ENCODE assay signal across 17 cellular contexts in genomic region chr4:43380093-43380492, GRCh38.
A peak's percentile ranks its signal among the peaks of the same experiment; 100 is the strongest.
DNase-seq lines count a peak whose midpoint lies in the region; ATAC-seq, FAIRE-seq and TF ChIP-seq lines count a peak whose summit lies in the region.
"Had no signal": no experiment of that assay in that cellular context is flagged by ENCODE, and none has a peak within 500 bp of the region (broad histone marks: within the 10 kb centered on the region; RNA-seq: fewer than 3 reads in every experiment).

No MANE protein-coding gene starts in this region.

- H3K9me3 Mint-ChIP-seq in GM23338 (no peaks in the 10 kb centered on the region), glutamatergic neuron (ENCODE audit: unreplicated experiment) (no peaks in the 10 kb centered on the region)

- no peak overlapping the region for H3K4me3 ChIP-seq in GM23338
- no peak overlapping the region for H3K4me3 ChIP-seq in H1 (ENCODE audit: extremely low read depth in 1 of 4, insufficient read depth in 2 of 4, low read depth in 3 of 4, low read length in 4 of 4)
- H3K4me3 ChIP-seq in esophagus muscularis mucosa: no peak overlapping the region
- no peak overlapping the region for H3K4me3 ChIP-seq in H7 (ENCODE audit: insufficient read depth, low read depth, low read length)

- H3K4me3 Mint-ChIP-seq in GM23338: no peak overlapping the region
- no peak overlapping the region for H3K4me3 Mint-ChIP-seq in glutamatergic neuron (ENCODE audit: unreplicated experiment)
- H3K4me3 Mint-ChIP-seq: B cell; CD4-positive, alpha-beta T cell; HFFc6 had no signal

- TF ChIP-seq POLR2A in H1 (IDR thresholded peaks at IDR 0.05; ENCODE audit: control extremely low read depth in 1 of 2, low read depth in 2 of 2, low read length in 2 of 2) (no peak), esophagus muscularis mucosa (IDR thresholded peaks at IDR 0.05; ENCODE audit: low read depth) (no peak)

- H3F3A ChIP-seq in GM23338 (replicated peaks; ENCODE audit: low read depth): no peaks in the 10 kb centered on the region

- H3K36me3 ChIP-seq in GM23338 (ENCODE audit: insufficient read depth) (no peaks in the 10 kb centered on the region), H1 (ENCODE audit: control insufficient read depth in 2 of 4, insufficient read depth in 4 of 4, low read length in 3 of 4) (no peaks in the 10 kb centered on the region), esophagus muscularis mucosa (no peaks in the 10 kb centered on the region), H7 (replicated peaks; ENCODE audit: control insufficient read depth, insufficient read depth, low read length) (no peaks in the 10 kb centered on the region; the same call in 1 of the 2 replicates)

- peak; percentile 90 for FAIRE-seq in H1 (lab: Jason Lieb, UNC)
- FAIRE-seq: GM18507, HTR-8/SVneo had no signal

- no peak overlapping the region for H2BK12ac ChIP-seq in H1 (ENCODE audit: low read depth, low read length)

- H2BK5ac ChIP-seq in H1 (ENCODE audit: low read depth, low read length): no peak overlapping the region

- TF ChIP-seq EP300 in H1 (IDR thresholded peaks at IDR 0.05; ENCODE audit: borderline replicate concordance in 1 of 2, low read depth in 2 of 2, low read length in 2 of 2) (no peak), esophagus muscularis mucosa (IDR thresholded peaks at IDR 0.05) (no peak)

- no peaks in the 10 kb centered on the region; the same call in 1 of the 2 replicates for H3K23me2 ChIP-seq in H1 (ENCODE audit: low read depth, low read length)

- DNase-seq in ELR (ENCODE audit: low read depth) (peak; percentile 2), GM23338 (ENCODE audit: low spot score) (peak; percentile 58), H1 (ENCODE audit: low read depth in 1 of 2, low spot score in 2 of 2) (no peak), glutamatergic neuron (no peak), esophagus muscularis mucosa (ENCODE audit: extremely low spot score) (no peak), H7 (no peak), OCI-M2 (lab: John Stamatoyannopoulos, UW; ENCODE audit: unreplicated experiment) (no peak), AG08396 (ENCODE audit: low spot score) (no peak)
- DNase-seq: ACHN; CD4-positive, alpha-beta T cell; DMS79; GDM1; HCEC 1CT; HFFc6 had no signal

- H3K9ac ChIP-seq in H1 (replicated peaks in 1 of 4; ENCODE audit: extremely low read depth in 1 of 4, low read depth in 3 of 4, low read length in 3 of 4): no peak overlapping the region

- TF ChIP-seq CTCF in GM23338 (conservative IDR thresholded peaks at IDR 0.05; ENCODE audit: low read depth in 2 of 2) (no peak), H1 (IDR thresholded peaks at IDR 0.05; ENCODE audit: control extremely low read depth in 1 of 3, insufficient read depth in 1 of 3, low read depth in 1 of 3, low read length in 3 of 3) (no peak), glutamatergic neuron (IDR thresholded peaks at IDR 0.05; ENCODE audit: partially characterized antibody, unreplicated experiment) (no peak), esophagus muscularis mucosa (IDR thresholded peaks at IDR 0.05) (no peak)

- H3K36me3 Mint-ChIP-seq in GM23338 (ENCODE audit: low read depth): no peaks in the 10 kb centered on the region
- H3K36me3 Mint-ChIP-seq in glutamatergic neuron (ENCODE audit: unreplicated experiment): no peaks in the 10 kb centered on the region

- H3K27ac Mint-ChIP-seq in GM23338: peak overlapping the region; percentile 64
- H3K27ac Mint-ChIP-seq in glutamatergic neuron (ENCODE audit: unreplicated experiment): peak overlapping the region; percentile 31
- H3K27ac Mint-ChIP-seq: B cell; CD4-positive, alpha-beta T cell; HFFc6 had no signal

- H4K91ac ChIP-seq in H1 (replicated peaks; ENCODE audit: insufficient read length, low read length): no peak overlapping the region

- intact Hi-C loops in esophagus muscularis mucosa (cut with DNase I): no loop called here

- H3K18ac ChIP-seq in H1 (ENCODE audit: extremely low read depth, low read length): no peak overlapping the region

- H3K56ac ChIP-seq in H1 (replicated peaks; ENCODE audit: insufficient read length, low read depth, low read length): no peak overlapping the region

- H3K4me1 ChIP-seq in GM23338 (ENCODE audit: insufficient read depth) (peaks cover 8% of the 10 kb centered on the region; the same call in 1 of the 2 replicates), H1 (replicated peaks in 1 of 4; ENCODE audit: control insufficient read depth in 3 of 4, insufficient read depth in 4 of 4, low read length in 3 of 4) (no peaks in the 10 kb centered on the region), esophagus muscularis mucosa (no peaks in the 10 kb centered on the region)

- no peak for TF ChIP-seq RAD21 in H1 (IDR thresholded peaks at IDR 0.05 in 1 of 2, conservative IDR thresholded peaks at IDR 0.05 in 1 of 2; ENCODE audit: low read depth in 2 of 2, low read length in 2 of 2)

- WGBS in H1 (ENCODE audit: extremely low coverage in 1 of 2, insufficient coverage in 1 of 2, insufficient read length in 1 of 2, insufficient replicate concordance in 2 of 2, low coverage in 1 of 2, low lambda C conversion rate in 2 of 2, missing lambda C conversion rate in 1 of 2), 2 experiments: 56% methylated on average over 2 of the region's 2 CpGs; no CpG with 5 or more reads in 1 of the 2 experiments
- WGBS in esophagus muscularis mucosa: 49% methylated on average over 2 of the region's 2 CpGs

- no peak overlapping the region for H4K8ac ChIP-seq in H1 (ENCODE audit: extremely low read depth, insufficient read depth, low read length)

- H4K20me1 ChIP-seq in GM23338 (replicated peaks; ENCODE audit: insufficient read depth) (no peaks in the 10 kb centered on the region), H1 (replicated peaks in 1 of 2; ENCODE audit: control insufficient read depth in 1 of 2, insufficient read depth in 2 of 2, low read length in 2 of 2) (no peaks in the 10 kb centered on the region)

- H2BK15ac ChIP-seq in H1 (ENCODE audit: low read length): no peak overlapping the region

- no peak overlapping the region for H3K4ac ChIP-seq in H1 (replicated peaks; ENCODE audit: insufficient read length, low read depth, low read length)

- H2BK120ac ChIP-seq in H1 (replicated peaks; ENCODE audit: low read depth, low read length): no peak overlapping the region

- H2AFZ ChIP-seq in GM23338 (no peak overlapping the region), H1 (ENCODE audit: low read length) (peak overlapping the region; percentile 84)

- no peaks in the 10 kb centered on the region for H3K79me1 ChIP-seq in H1 (ENCODE audit: low read depth, low read length)

- H3K9me2 ChIP-seq in GM23338 (ENCODE audit: insufficient read depth): no peaks in the 10 kb centered on the region

- no peak overlapping the region; the same call in 1 of the 2 replicates for H3K4me2 ChIP-seq in GM23338
- H3K4me2 ChIP-seq in H1 (ENCODE audit: insufficient read depth in 1 of 2, low read depth in 2 of 2, low read length in 2 of 2): peak overlapping the region in 1 of 2 experiments; percentile 3; a peak in 1 of 4 replicates

- H4K5ac ChIP-seq in H1 (ENCODE audit: insufficient read length, low read depth, low read length): no peak overlapping the region

- no peak overlapping the region for H3K14ac ChIP-seq in H1 (ENCODE audit: insufficient read length)

- H2BK20ac ChIP-seq in H1 (ENCODE audit: low read length): no peak overlapping the region

- H3K4me1 Mint-ChIP-seq in GM23338 (peaks cover 12% of the 10 kb centered on the region), glutamatergic neuron (ENCODE audit: low read depth, unreplicated experiment) (peaks cover 5% of the 10 kb centered on the region)
- H3K4me1 Mint-ChIP-seq: B cell had no signal

- no peak; the same call in 2 of the 3 replicates for ATAC-seq in GM23338

- H2AK5ac ChIP-seq in H1 (ENCODE audit: low read depth, low read length): no peak overlapping the region

- H3K27ac ChIP-seq in GM23338 (ENCODE audit: low read depth): no peak overlapping the region
- H3K27ac ChIP-seq in H1 (ENCODE audit: low read depth, low read length): no peak overlapping the region
- H3K27ac ChIP-seq in esophagus muscularis mucosa (replicated peaks in 1 of 4): no peak overlapping the region

- H3K23ac ChIP-seq in H1 (ENCODE audit: insufficient read length): no peak overlapping the region

- H3K27me3 ChIP-seq in GM23338 (ENCODE audit: insufficient read depth) (no peaks in the 10 kb centered on the region), H1 (replicated peaks in 1 of 4; ENCODE audit: control insufficient read depth in 3 of 4, extremely low read depth in 1 of 4, insufficient read depth in 3 of 4, low read length in 3 of 4) (no peaks in the 10 kb centered on the region), esophagus muscularis mucosa (no peaks in the 10 kb centered on the region), H7 (ENCODE audit: control insufficient read depth, insufficient read depth, low read length) (no peaks in the 10 kb centered on the region)

- H3K79me2 ChIP-seq in GM23338 (replicated peaks; ENCODE audit: insufficient read depth) (no peaks in the 10 kb centered on the region), H1 (ENCODE audit: control insufficient read depth in 1 of 2, insufficient read depth in 2 of 2, low read length in 2 of 2) (no peaks in the 10 kb centered on the region)

- H3K9me3 ChIP-seq in H1 (ENCODE audit: insufficient read depth in 2 of 2, low read depth in 1 of 2, low read length in 1 of 2): no peaks in the 10 kb centered on the region
- no peaks in the 10 kb centered on the region for H3K9me3 ChIP-seq in esophagus muscularis mucosa

- CTCF ChIA-PET in H1 (lab: Charles Lee; ENCODE audit: partially characterized antibody): interaction anchor here (0.7 kb wide), 1 partner anchor 14 kb away, joined by 3 read pairs; no protein-coding TSS in a partner anchor

- POLR2A ChIA-PET in H1 (lab: Charles Lee; ENCODE audit: partially characterized antibody): no interaction called here

- no peaks in the 10 kb centered on the region for H3K27me3 Mint-ChIP-seq in GM23338 (ENCODE audit: insufficient read depth, low read depth, poor library complexity)
- H3K27me3 Mint-ChIP-seq in glutamatergic neuron (ENCODE audit: unreplicated experiment): no peaks in the 10 kb centered on the region
- H3K27me3 Mint-ChIP-seq: B cell; CD4-positive, alpha-beta T cell had no signal

TF ChIP-seq in GM23338, 12 proteins besides CTCF, POLR2A, EP300 and RAD21:
- no peak for TF ChIP-seq JUNB (IDR thresholded peaks at IDR 0.05; ENCODE audit: unreplicated experiment)
- 0 out of 2 replicates have a peak, but pooled peaks have one; percentile 20 for TF ChIP-seq NANOG (IDR thresholded peaks at IDR 0.05; ENCODE audit: borderline replicate concordance)

TF ChIP-seq in H1, 55 proteins besides CTCF, POLR2A, EP300 and RAD21:
- TF ChIP-seq JUN (IDR thresholded peaks at IDR 0.05; ENCODE audit: low read depth, low read length): no peak

Comparison
In these comparisons a context has a peak if more than half of its experiments do, and no peak if none do; other contexts are left out.
1. DNase-seq: peak in ELR (single experiment) and GM23338 (single experiment); none in H1 (0 of 2), glutamatergic neuron (single experiment), esophagus muscularis mucosa (single experiment), H7 (single experiment), OCI-M2 (single experiment) and AG08396 (single experiment).